14 cellular contexts compared by ENCODE assay signal in genomic region chr22:28989484-28989883, GRCh38.
DNase-seq lines count a peak whose midpoint lies in the region; ATAC-seq and TF ChIP-seq lines count a peak whose summit lies in the region.
"Had no signal": no experiment of that assay in that cellular context is flagged by ENCODE, and none has a peak within 500 bp of the region (broad histone marks: within the 10 kb centered on the region; RNA-seq: fewer than 3 reads in every experiment).

No MANE protein-coding gene starts in this region.

- H3K4me1 Mint-ChIP-seq in activated T-cell treated with anti-CD3 and anti-CD28 coated beads, Interleukin-2, amount 50 U/mL, for 24 hours (ENCODE audit: low read depth): peaks cover 19% of the 10 kb centered on the region
- no peaks in the 10 kb centered on the region for H3K4me1 Mint-ChIP-seq in activated T-cell treated with anti-CD3 and anti-CD28 coated beads, Interleukin-2, amount 50 U/mL, for 4 hours (ENCODE audit: low read depth)

- H3K9ac ChIP-seq in iPS-20b (ENCODE audit: low read depth, low read length): peak overlapping the region; percentile 71
- H3K9ac ChIP-seq: SK-N-SH had no signal

- H3K27ac ChIP-seq in ascending aorta (peak overlapping the region; percentile 50 to 58), iPS-20b (ENCODE audit: low read length) (peak overlapping the region; percentile 89), thoracic aorta (peak overlapping the region; percentile 29 to 59), PC-9 (no peak overlapping the region)
- H3K27ac ChIP-seq: ovary, Peyer's patch had no signal

- no TSS peak for BruUV-seq in PC-9 (replicated peaks; lab: Mats Ljungman, UMichigan)

- DNase-seq in activated T-cell treated with anti-CD3 and anti-CD28 coated beads, Interleukin-2, amount 50 U/mL, for 24 hours: no peak
- DNase-seq in activated T-cell treated with anti-CD3 and anti-CD28 coated beads, Interleukin-2, amount 50 U/mL, for 4 hours: no peak
- DNase-seq in ascending aorta (ENCODE audit: low spot score in 2 of 2): no peak
- DNase-seq in thoracic aorta (ENCODE audit: low spot score): no peak
- no peak for DNase-seq in NCI-H2081 (lab: John Stamatoyannopoulos, UW)
- DNase-seq in PC-9: no peak
- DNase-seq: IMR-90, NCI-H2107, ovary, Peyer's patch, SK-N-SH had no signal

- H3K27me3 ChIP-seq in ascending aorta: no peaks in the 10 kb centered on the region
- no peaks in the 10 kb centered on the region for H3K27me3 ChIP-seq in iPS-20b (ENCODE audit: insufficient read depth, low read length)
- H3K27me3 ChIP-seq in thoracic aorta (replicated peaks; ENCODE audit: insufficient read depth): no peaks in the 10 kb centered on the region
- H3K27me3 ChIP-seq in PC-9 (ENCODE audit: insufficient read depth, low read depth): no peaks in the 10 kb centered on the region
- H3K27me3 ChIP-seq: ovary, Peyer's patch, tibial nerve had no signal

- H2AFZ ChIP-seq in PC-9: no peak overlapping the region

- H3F3A ChIP-seq in PC-9 (ENCODE audit: insufficient read depth, low read depth): no peaks in the 10 kb centered on the region

- H3K4me1 ChIP-seq in ascending aorta: peaks cover 8 to 17% of the 10 kb centered on the region in 2 donors
- peaks cover 36% of the 10 kb centered on the region for H3K4me1 ChIP-seq in iPS-20b (ENCODE audit: insufficient read depth, low read length)
- H3K4me1 ChIP-seq in thoracic aorta (ENCODE audit: control insufficient read depth in 1 of 2, low read depth in 2 of 2): peaks cover 28 to 63% of the 10 kb centered on the region in 2 donors
- peaks cover 12% of the 10 kb centered on the region for H3K4me1 ChIP-seq in PC-9 (replicated peaks; ENCODE audit: insufficient read depth)
- H3K4me1 ChIP-seq: Peyer's patch had no signal

- no peaks in the 10 kb centered on the region for H3K9me2 ChIP-seq in PC-9 (ENCODE audit: insufficient read depth)
- H3K9me2 ChIP-seq: SK-N-SH had no signal

- H3K27me3 Mint-ChIP-seq in activated T-cell treated with anti-CD3 and anti-CD28 coated beads, Interleukin-2, amount 50 U/mL, for 24 hours: peaks cover 31% of the 10 kb centered on the region
- H3K27me3 Mint-ChIP-seq in activated T-cell treated with anti-CD3 and anti-CD28 coated beads, Interleukin-2, amount 50 U/mL, for 4 hours (ENCODE audit: low read depth): peaks cover 1% of the 10 kb centered on the region

- H3K27ac Mint-ChIP-seq in activated T-cell treated with anti-CD3 and anti-CD28 coated beads, Interleukin-2, amount 50 U/mL, for 24 hours: peak overlapping the region; percentile 79

- no peaks in the 10 kb centered on the region for H3K79me2 ChIP-seq in PC-9 (ENCODE audit: low read depth)

- POLR2A ChIA-PET in PC-9 (lab: Charles Lee; ENCODE audit: unreplicated experiment): no interaction called here

- intact Hi-C loops in ascending aorta (cut with DNase I): no loop called here
- intact Hi-C loops in PC-9 (cut with micrococcal nuclease; ENCODE audit: unreplicated experiment): no loop called here

- no peak overlapping the region for H3K4me3 ChIP-seq in ascending aorta
- peak overlapping the region; percentile 3; the same call in 1 of the 2 replicates for H3K4me3 ChIP-seq in iPS-20b (ENCODE audit: low read length)
- no peak overlapping the region for H3K4me3 ChIP-seq in thoracic aorta
- no peak overlapping the region for H3K4me3 ChIP-seq in PC-9
- H3K4me3 ChIP-seq: ovary, Peyer's patch, tibial nerve had no signal

- no peak overlapping the region for H3K4me2 ChIP-seq in PC-9
- H3K4me2 ChIP-seq: SK-N-SH had no signal

- no peaks in the 10 kb centered on the region for H3K36me3 ChIP-seq in ascending aorta
- peaks cover 37% of the 10 kb centered on the region for H3K36me3 ChIP-seq in iPS-20b (ENCODE audit: insufficient read depth, low read depth, low read length)
- no peaks in the 10 kb centered on the region for H3K36me3 ChIP-seq in thoracic aorta
- H3K36me3 ChIP-seq in PC-9 (ENCODE audit: low read depth): peaks cover 12% of the 10 kb centered on the region
- H3K36me3 ChIP-seq: ovary, Peyer's patch had no signal

- H3K9me3 ChIP-seq in ascending aorta (no peaks in the 10 kb centered on the region), iPS-20b (ENCODE audit: insufficient read depth, low read depth, low read length) (no peaks in the 10 kb centered on the region), thoracic aorta (no peaks in the 10 kb centered on the region), PC-9 (ENCODE audit: insufficient read depth, low read depth) (no peaks in the 10 kb centered on the region)
- H3K9me3 ChIP-seq: ovary, Peyer's patch had no signal

- H3K4me3 Mint-ChIP-seq in activated T-cell treated with anti-CD3 and anti-CD28 coated beads, Interleukin-2, amount 50 U/mL, for 24 hours: no peak overlapping the region
- no peak overlapping the region for H3K4me3 Mint-ChIP-seq in activated T-cell treated with anti-CD3 and anti-CD28 coated beads, Interleukin-2, amount 50 U/mL, for 4 hours

- H3K9me3 Mint-ChIP-seq in activated T-cell treated with anti-CD3 and anti-CD28 coated beads, Interleukin-2, amount 50 U/mL, for 24 hours: peaks cover 6% of the 10 kb centered on the region
- peaks cover 3% of the 10 kb centered on the region for H3K9me3 Mint-ChIP-seq in activated T-cell treated with anti-CD3 and anti-CD28 coated beads, Interleukin-2, amount 50 U/mL, for 4 hours

- TF ChIP-seq CTCF in ascending aorta (IDR thresholded peaks at IDR 0.05) (no peak), thoracic aorta (IDR thresholded peaks at IDR 0.05) (no peak), PC-9 (conservative IDR thresholded peaks at IDR 0.05) (no peak)

- CTCF ChIA-PET in PC-9 (lab: Charles Lee): no interaction called here

- H4K20me1 ChIP-seq in PC-9 (ENCODE audit: insufficient read depth): peaks cover 3% of the 10 kb centered on the region; the same call in 1 of the 2 replicates

- H3K36me3 Mint-ChIP-seq in activated T-cell treated with anti-CD3 and anti-CD28 coated beads, Interleukin-2, amount 50 U/mL, for 24 hours (ENCODE audit: low read depth): no peaks in the 10 kb centered on the region
- H3K36me3 Mint-ChIP-seq in activated T-cell treated with anti-CD3 and anti-CD28 coated beads, Interleukin-2, amount 50 U/mL, for 4 hours (ENCODE audit: insufficient read depth): peaks cover 15% of the 10 kb centered on the region

- no peak for ATAC-seq in activated T-cell treated with anti-CD3 and anti-CD28 coated beads, Interleukin-2, amount 50 U/mL, for 4 hours
- ATAC-seq in thoracic aorta (ENCODE audit: insufficient number of reproducible peaks, low FRiP score, low read depth) (no peak), GM18867 (IDR thresholded peaks at IDR 0.05; ENCODE audit: unreplicated experiment) (no peak)
